8 cellular contexts compared by ENCODE assay signal in the genomic region with DNA sequence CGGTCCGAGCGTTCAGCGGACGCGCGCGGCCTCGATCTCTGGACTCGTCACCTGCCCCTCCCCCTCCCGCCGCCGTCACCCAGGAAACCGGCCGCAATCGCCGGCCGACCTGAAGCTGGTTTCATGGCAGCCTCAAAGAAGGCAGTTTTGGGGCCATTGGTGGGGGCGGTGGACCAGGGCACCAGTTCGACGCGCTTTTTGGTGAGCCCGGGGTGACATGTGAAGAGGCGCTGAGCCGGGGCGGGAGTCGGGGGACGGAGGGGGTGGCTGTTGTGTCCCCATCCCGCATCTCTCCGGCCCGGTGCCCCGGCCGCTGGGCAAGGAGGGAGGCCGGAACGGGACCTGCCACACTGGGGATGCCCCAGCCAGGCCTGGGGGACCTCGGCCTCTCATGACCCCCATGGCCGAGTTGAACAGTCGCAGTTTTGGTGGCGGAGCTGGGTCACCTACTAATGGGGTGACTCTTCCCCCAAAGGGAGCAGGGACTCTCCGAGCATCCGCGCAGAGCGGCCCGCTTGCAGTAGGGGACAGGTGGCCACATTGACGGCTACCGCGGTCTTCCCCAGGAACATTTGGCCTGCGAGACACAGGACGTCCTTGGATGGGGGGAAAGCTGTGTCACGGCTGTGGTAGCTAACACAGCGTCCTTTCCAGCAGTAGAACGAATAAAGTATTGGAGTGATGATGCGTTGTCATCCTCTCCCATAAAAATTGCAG. TPM values are rescaled to one million over a fixed set of nuclear protein-coding genes. Genes with fewer than 3 reads are reported as not detected.
DNase-seq lines count a peak whose midpoint lies in the region; ATAC-seq and TF ChIP-seq lines count a peak whose summit lies in the region.

TSS of gene GK (plus strand) at position 9 of the 717 bp plus-strand sequence. CDS start at position 124, 115 bp downstream.

- peak; percentile 9 for DNase-seq in Daoy (ENCODE audit: low read depth)
- DNase-seq in activated T-helper 1 cell treated with anti-CD3 and anti-CD28 coated beads, Interleukin-12 subunit alpha, Interleukin-12 subunit beta, Interleukin-2, Interleukin-4 antibody, amounts not matched to agents 30 ng/mL and 10 ng/mL and 1 ng/mL, durations not matched to agents 14 hours and 24 hours and 36 hours (ENCODE audit: low spot score) = no peak
- no peak for DNase-seq in omental fat pad (ENCODE audit: low spot score)
- no peak for DNase-seq in NCI-H2029 (lab: John Stamatoyannopoulos, UW)
- no peak for DNase-seq in Kasumi-1 (lab: John Stamatoyannopoulos, UW)

- peak within 1 kb of the TSS; percentile 83 for H3K9ac ChIP-seq in HUES64 (ENCODE audit: low read depth, low read length)

- H3K27me3 Mint-ChIP-seq in activated T-helper 1 cell treated with anti-CD3 and anti-CD28 coated beads, Interleukin-12 subunit alpha, Interleukin-12 subunit beta, Interleukin-2, Interleukin-4 antibody, amounts not matched to agents 30 ng/mL and 10 ng/mL and 1 ng/mL, durations not matched to agents 14 hours and 24 hours and 36 hours (ENCODE audit: insufficient read depth) = no peaks in the 10 kb centered on the region

- 1% methylated on average over 40 of the region's 53 CpGs for WGBS in HUES64
- WGBS in gastroesophageal sphincter (ENCODE audit: low coverage in 1 of 2), 2 donors = no CpG with 5 or more reads among the region's 53 CpGs

- peaks cover 3% of the 10 kb centered on the region; the same call in 1 of the 2 replicates for H3K27me3 ChIP-seq in HUES64 (ENCODE audit: insufficient read depth, low read length)
- H3K27me3 ChIP-seq in gastroesophageal sphincter = no peaks in the 10 kb centered on the region

- H3K27ac Mint-ChIP-seq in activated T-helper 1 cell treated with anti-CD3 and anti-CD28 coated beads, Interleukin-12 subunit alpha, Interleukin-12 subunit beta, Interleukin-2, Interleukin-4 antibody, amounts not matched to agents 30 ng/mL and 10 ng/mL and 1 ng/mL, durations not matched to agents 14 hours and 24 hours and 36 hours = peak within 1 kb of the TSS; percentile 97

- peak within 1 kb of the TSS; percentile 95 for H3K4me3 Mint-ChIP-seq in activated T-helper 1 cell treated with anti-CD3 and anti-CD28 coated beads, Interleukin-12 subunit alpha, Interleukin-12 subunit beta, Interleukin-2, Interleukin-4 antibody, amounts not matched to agents 30 ng/mL and 10 ng/mL and 1 ng/mL, durations not matched to agents 14 hours and 24 hours and 36 hours

- peak within 1 kb of the TSS; percentile 85 for H3K27ac ChIP-seq in HUES64 (ENCODE audit: low read depth, low read length)
- peak within 1 kb of the TSS; percentile 57 to 82 (median 79) for H3K27ac ChIP-seq in gastroesophageal sphincter

- no peak for TF ChIP-seq EP300 in gastroesophageal sphincter (IDR thresholded peaks at IDR 0.05)

- peak within 1 kb of the TSS; percentile 87 for H3K4me3 ChIP-seq in HUES64 (ENCODE audit: low read length)
- H3K4me3 ChIP-seq in gastroesophageal sphincter = peak within 1 kb of the TSS; percentile 69 to 83

- no peaks in the 10 kb centered on the region for H3K4me1 ChIP-seq in HUES64 (ENCODE audit: insufficient read depth, low read length)
- peaks cover 0 to 20% (median 0%) of the 10 kb centered on the region in 3 donors for H3K4me1 ChIP-seq in gastroesophageal sphincter

- no peaks in the 10 kb centered on the region for H3K9me3 Mint-ChIP-seq in activated T-helper 1 cell treated with anti-CD3 and anti-CD28 coated beads, Interleukin-12 subunit alpha, Interleukin-12 subunit beta, Interleukin-2, Interleukin-4 antibody, amounts not matched to agents 30 ng/mL and 10 ng/mL and 1 ng/mL, durations not matched to agents 14 hours and 24 hours and 36 hours

- no peak for TF ChIP-seq CTCF in gastroesophageal sphincter (IDR thresholded peaks at IDR 0.05)
- TF ChIP-seq CTCF in omental fat pad (IDR thresholded peaks at IDR 0.05) = no peak

- TF ChIP-seq POLR2A in gastroesophageal sphincter (IDR thresholded peaks at IDR 0.05) = no peak

- ATAC-seq in GM21423 (IDR thresholded peaks at IDR 0.05; ENCODE audit: unreplicated experiment) = peak; percentile 8
- ATAC-seq in gastroesophageal sphincter = peak; percentile 11
- peak; percentile 21 for ATAC-seq in omental fat pad (ENCODE audit: low FRiP score)

- intact Hi-C loops in activated T-helper 1 cell treated with anti-CD3 and anti-CD28 coated beads, Interleukin-12 subunit alpha, Interleukin-12 subunit beta, Interleukin-2, Interleukin-4 antibody, amounts not matched to agents 30 ng/mL and 10 ng/mL and 1 ng/mL, durations not matched to agents 14 hours and 24 hours and 36 hours (cut with micrococcal nuclease) = loop anchor here (5.0 to 10.0 kb wide), 2 partner anchors 404 to 441 kb away; no protein-coding TSS in a partner anchor

- peaks cover 11% of the 10 kb centered on the region for H3K36me3 Mint-ChIP-seq in activated T-helper 1 cell treated with anti-CD3 and anti-CD28 coated beads, Interleukin-12 subunit alpha, Interleukin-12 subunit beta, Interleukin-2, Interleukin-4 antibody, amounts not matched to agents 30 ng/mL and 10 ng/mL and 1 ng/mL, durations not matched to agents 14 hours and 24 hours and 36 hours (ENCODE audit: low read depth)

- H3K36me3 ChIP-seq in HUES64 (ENCODE audit: insufficient read depth, low read length) (no peaks in the 10 kb centered on the region), gastroesophageal sphincter (no peaks in the 10 kb centered on the region)

- H3K9me3 ChIP-seq in HUES64 (ENCODE audit: insufficient read depth, low read depth, low read length) (no peaks in the 10 kb centered on the region), gastroesophageal sphincter (no peaks in the 10 kb centered on the region)

- peaks cover 49% of the 10 kb centered on the region for H3K4me1 Mint-ChIP-seq in activated T-helper 1 cell treated with anti-CD3 and anti-CD28 coated beads, Interleukin-12 subunit alpha, Interleukin-12 subunit beta, Interleukin-2, Interleukin-4 antibody, amounts not matched to agents 30 ng/mL and 10 ng/mL and 1 ng/mL, durations not matched to agents 14 hours and 24 hours and 36 hours (ENCODE audit: low read depth)

RNA-seq across cellular contexts. Expression of gene GK, which starts in this region (rescaled TPM):
- total RNA-seq in Daoy (2014; rRNA removed; shearing (Covaris generic)) = 5.6 and 7.1 TPM in 2 replicates
- 4.4 TPM for polyA plus RNA-seq in HUES64 (2013, experiment 1 of 2)
- 5.6 TPM for polyA plus RNA-seq in HUES64 (2013, experiment 2 of 2)
- total RNA-seq in activated T-helper 1 cell treated with anti-CD3 and anti-CD28 coated beads, Interleukin-12 subunit alpha, Interleukin-12 subunit beta, Interleukin-2, Interleukin-4 antibody, amounts not matched to agents 30 ng/mL and 10 ng/mL and 1 ng/mL, durations not matched to agents 14 hours and 24 hours and 36 hours = 71.1 and 77.5 TPM in 2 replicates
- 1 to 10 TPM; 3.4 to 9.6 (median 5.6) TPM for total RNA-seq in gastroesophageal sphincter
- 10 to 100 TPM in 1 of 4 donors, 1 to 10 TPM in 3; 4.1 to 58.6 (median 6.7) TPM for total RNA-seq in omental fat pad
